In genomic region chr6:36594816-36595167, GRCh38 we compare ENCODE assay signal across 8 cellular contexts. TPM values are rescaled to one million over a fixed set of nuclear protein-coding genes. Genes with fewer than 3 reads are reported as not detected.
A peak's percentile ranks its signal among the peaks of the same experiment; 100 is the strongest.
DNase-seq lines count a peak whose midpoint lies in the region; ATAC-seq and TF ChIP-seq lines count a peak whose summit lies in the region.

No MANE protein-coding gene starts in this region.

- H3K4me1 ChIP-seq in RWPE2 (ENCODE audit: insufficient read depth, poor library complexity, severe bottlenecking) = peaks cover 23% of the 10 kb centered on the region
- H3K4me1 ChIP-seq in neuronal stem cell (ENCODE audit: control insufficient read depth in 2 of 2, insufficient read depth in 1 of 2, low read depth in 1 of 2, low read length in 2 of 2) = peaks cover 14 to 26% of the 10 kb centered on the region in 2 donors

- H3K9me3 ChIP-seq in RWPE2 (ENCODE audit: severe bottlenecking) = no peaks in the 10 kb centered on the region
- H3K9me3 ChIP-seq in neuronal stem cell (replicated peaks in 1 of 2; ENCODE audit: control insufficient read depth in 2 of 2, insufficient read depth in 1 of 2, low read depth in 1 of 2, low read length in 2 of 2) = no peaks in the 10 kb centered on the region

- no peak overlapping the region for H3K9ac ChIP-seq in neuronal stem cell (ENCODE audit: low read depth, low read length, poor library complexity)

- no peak overlapping the region for H3K23ac ChIP-seq in neuronal stem cell (ENCODE audit: low read depth, low read length, poor library complexity)

- no CpG with 5 or more reads among the region's 7 CpGs for WGBS in neuronal stem cell (ENCODE audit: extremely low coverage in 2 of 2, insufficient read length in 2 of 2, insufficient replicate concordance in 1 of 2), 2 donors

- peak overlapping the region; percentile 95 for H3K27ac ChIP-seq in RWPE2 (ENCODE audit: poor library complexity, severe bottlenecking)
- H3K27ac ChIP-seq in neuronal stem cell (replicated peaks; ENCODE audit: low read length) = peak overlapping the region; percentile 90

- H3K27me3 ChIP-seq in H7 (ENCODE audit: control insufficient read depth, insufficient read depth, low read length) (no peaks in the 10 kb centered on the region), RWPE2 (ENCODE audit: insufficient read depth, poor library complexity, severe bottlenecking) (no peaks in the 10 kb centered on the region), neuronal stem cell (ENCODE audit: control insufficient read depth in 3 of 3, insufficient read depth in 3 of 3, low read depth in 1 of 3, low read length in 3 of 3) (no peaks in the 10 kb centered on the region)

- no peak overlapping the region for H3K14ac ChIP-seq in neuronal stem cell (ENCODE audit: low read length)

- DNase-seq in H7 (no peak), RWPE2 (ENCODE audit: low spot score) (no peak), neuronal stem cell (ENCODE audit: low spot score) (no peak), kidney glomerular epithelial cell (lab: John Stamatoyannopoulos, UW) (no peak), cerebellar cortex (ENCODE audit: low spot score) (no peak), DMS153 treated with DMSO at 0.1 percent for 48 hours (lab: John Stamatoyannopoulos, UW; ENCODE audit: unreplicated experiment) (no peak)

- H3K36me3 ChIP-seq in H7 (replicated peaks; ENCODE audit: control insufficient read depth, insufficient read depth, low read length) (peaks cover 32% of the 10 kb centered on the region), RWPE2 (ENCODE audit: low read depth) (peaks cover 52% of the 10 kb centered on the region), neuronal stem cell (replicated peaks in 1 of 2; ENCODE audit: control insufficient read depth in 2 of 2, insufficient read depth in 2 of 2, low read length in 2 of 2) (peaks cover 17 to 46% of the 10 kb centered on the region in 2 donors)

- no peak overlapping the region for H2AK5ac ChIP-seq in neuronal stem cell (ENCODE audit: low read depth, low read length)

- H2BK15ac ChIP-seq in neuronal stem cell (ENCODE audit: low read length) = no peak overlapping the region

- no peak overlapping the region for H4K91ac ChIP-seq in neuronal stem cell (ENCODE audit: low read depth, low read length, poor library complexity)

- no peak for TF ChIP-seq CTCF in RWPE2 (IDR thresholded peaks at IDR 0.05; ENCODE audit: poor library complexity, severe bottlenecking)

- no peak overlapping the region for H3K18ac ChIP-seq in neuronal stem cell (ENCODE audit: low read length)

- H3K4ac ChIP-seq in neuronal stem cell (ENCODE audit: low read length) = no peak overlapping the region

- H2BK120ac ChIP-seq in neuronal stem cell (ENCODE audit: low read depth, low read length) = no peak overlapping the region

- H3K4me2 ChIP-seq in neuronal stem cell (ENCODE audit: insufficient read depth, low read length, poor library complexity, severe bottlenecking) = peak overlapping the region; percentile 21

- no peaks in the 10 kb centered on the region for H3K79me1 ChIP-seq in neuronal stem cell (ENCODE audit: low read depth, low read length)

- peak overlapping the region; percentile 94 for H3K4me3 ChIP-seq in H7 (ENCODE audit: insufficient read depth, low read depth, low read length)
- peak overlapping the region; percentile 83 for H3K4me3 ChIP-seq in RWPE2 (ENCODE audit: severe bottlenecking)
- peak overlapping the region; percentile 71 to 85 for H3K4me3 ChIP-seq in neuronal stem cell (ENCODE audit: low read length in 2 of 2)

- ATAC-seq in RWPE2 (ENCODE audit: low read depth) (no peak), esophagus mucosa (peak; percentile 37), HG02981 (IDR thresholded peaks at IDR 0.05; ENCODE audit: unreplicated experiment) (no peak)

- H2BK12ac ChIP-seq in neuronal stem cell (ENCODE audit: low read length) = no peak overlapping the region

- H2BK5ac ChIP-seq in neuronal stem cell (ENCODE audit: low read length) = no peak overlapping the region

- H4K8ac ChIP-seq in neuronal stem cell (ENCODE audit: low read depth, low read length) = no peak overlapping the region

- no peak overlapping the region for H2AFZ ChIP-seq in neuronal stem cell (ENCODE audit: low read length)

RNA-seq across cellular contexts. Expression of gene SRSF3, which starts 0.6 kb away (rescaled TPM):
- total RNA-seq in H7 (2014; rRNA removed; shearing (Covaris generic)) = 111 and 171 TPM in 2 replicates
- 216 TPM for total RNA-seq in esophagus mucosa
- 276 TPM for polyA plus RNA-seq in neuronal stem cell (2013, experiment 1 of 2)
- polyA plus RNA-seq in neuronal stem cell (2013, experiment 2 of 2) = 284 TPM

RNA-seq across cellular contexts. Expression of gene STK38, which starts 47.5 kb away (rescaled TPM):
- 7.6 and 8.7 TPM in 2 replicates for total RNA-seq in H7 (2014; rRNA removed; shearing (Covaris generic))
- 26.1 TPM for total RNA-seq in esophagus mucosa
- polyA plus RNA-seq in neuronal stem cell (2013, experiment 1 of 2) = 12.3 TPM
- 12.3 TPM for polyA plus RNA-seq in neuronal stem cell (2013, experiment 2 of 2)
